8 cellular contexts compared by ENCODE assay signal in the genomic region with DNA sequence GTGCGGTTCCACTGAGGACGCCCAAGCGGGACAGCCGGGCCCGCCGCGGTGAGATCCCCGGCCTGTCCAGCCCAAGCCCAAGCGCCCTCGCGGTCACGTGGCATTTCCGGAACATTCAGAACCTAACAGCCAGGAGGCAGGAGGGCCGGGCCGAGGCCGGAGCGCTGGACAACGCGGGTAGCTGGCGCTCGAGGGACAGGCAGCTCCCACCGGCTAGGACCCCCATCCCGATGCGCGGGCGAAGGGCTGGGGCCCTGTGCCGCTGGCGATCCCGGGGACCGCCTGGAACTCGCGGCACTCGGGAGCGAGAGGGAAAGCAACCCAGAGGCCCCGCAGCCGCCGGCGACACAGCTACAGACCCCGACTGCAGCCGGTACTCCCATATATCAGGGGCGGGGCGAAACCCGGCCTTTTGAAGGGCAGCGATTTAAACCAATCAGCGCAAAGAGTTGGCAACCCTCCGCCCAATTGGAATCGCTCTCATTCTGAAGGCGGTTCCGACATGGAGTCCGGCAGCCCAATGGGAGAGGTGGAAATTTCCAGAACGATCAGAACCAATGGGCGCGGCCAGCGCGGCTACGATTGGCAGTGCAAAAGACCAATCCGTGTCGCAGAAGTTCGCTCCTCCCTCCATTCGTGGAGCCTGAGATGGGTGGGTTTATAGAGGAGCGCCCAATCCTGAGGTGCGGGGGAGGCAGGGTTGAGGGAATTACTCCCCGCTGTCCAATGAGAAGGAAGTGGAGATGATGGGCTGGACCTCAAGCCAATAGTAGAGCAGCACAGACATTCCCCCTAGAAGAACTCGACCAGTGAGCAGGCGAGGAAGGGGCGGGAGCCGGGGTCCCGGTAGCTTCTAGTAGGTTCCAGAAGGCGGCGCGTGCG. TPM values are rescaled to one million over a fixed set of nuclear protein-coding genes. Genes with fewer than 3 reads are reported as not detected.
DNase-seq lines count a peak whose midpoint lies in the region; ATAC-seq lines count a peak whose summit lies in the region.

A gene (plus strand): TSS at position 849 of the 882 bp plus-strand sequence. CDS start 91 bp downstream, outside the sequence.

- peak; percentile 77 for ATAC-seq in GM21529 (IDR thresholded peaks at IDR 0.05; ENCODE audit: unreplicated experiment)

- peaks cover 11 to 31% (median 30%) of the 10 kb centered on the region in 3 donors for H3K4me1 Mint-ChIP-seq in IgD-negative memory B cell

- H3K27ac ChIP-seq in epithelial cell of prostate = peak within 1 kb of the TSS; percentile 86

- peak within 1 kb of the TSS; percentile 85 to 98 (median 98) for H3K4me3 Mint-ChIP-seq in IgD-negative memory B cell

- H3K27ac Mint-ChIP-seq in IgD-negative memory B cell = peak within 1 kb of the TSS; percentile 75 to 96 (median 81)

- peak; percentile 97 for DNase-seq in DMS153 treated with DMSO at 0.1 percent for 48 hours (lab: John Stamatoyannopoulos, UW; ENCODE audit: unreplicated experiment)
- peak; percentile 94 for DNase-seq in OCI-M2 (lab: John Stamatoyannopoulos, UW; ENCODE audit: unreplicated experiment)
- peak; percentile 96 for DNase-seq in activated T-cell treated with anti-CD3 and anti-CD28 coated beads for 4 hours
- DNase-seq in epithelial cell of prostate (ENCODE audit: low read depth, low spot score) = peak; percentile 100
- DNase-seq in mucosa of gallbladder (ENCODE audit: low spot score) = peak; percentile 100
- peak; percentile 96 to 98 for DNase-seq in stimulated activated CD8-positive, alpha-beta memory T cell treated with anti-CD3 and anti-CD28 coated beads, Interleukin-4, amount 100 ng/mL, for 4 hours (ENCODE audit: low read depth in 2 of 2, low spot score in 1 of 2)

- H3K9me3 Mint-ChIP-seq in IgD-negative memory B cell = no peaks in the 10 kb centered on the region

- H3K36me3 Mint-ChIP-seq in IgD-negative memory B cell = no peaks in the 10 kb centered on the region

- H3K27me3 Mint-ChIP-seq in IgD-negative memory B cell = no peaks in the 10 kb centered on the region

RNA-seq across cellular contexts. Expression of the gene that starts here (rescaled TPM):
- 102 TPM for polyA plus RNA-seq in IgD-negative memory B cell
- total RNA-seq in mucosa of gallbladder = 115 TPM

Comparison
In these comparisons a context has a peak if more than half of its experiments do, and no peak if none do; other contexts are left out.
1. Peak in every context shown above with its lines: DNase-seq, ATAC-seq and H3K27ac ChIP-seq.